ENCODE assay signal across 8 cellular contexts in genomic region chr11:35083181-35084061, GRCh38. TPM values are rescaled to one million over a fixed set of nuclear protein-coding genes. Genes with fewer than 3 reads are reported as not detected.
DNase-seq lines count a peak whose midpoint lies in the region; ATAC-seq and TF ChIP-seq lines count a peak whose summit lies in the region.

No MANE protein-coding gene starts in this region.

- H3K4me3 Mint-ChIP-seq in activated T-cell treated with anti-CD3 and anti-CD28 coated beads, Interleukin-2, amount 50 U/mL, for 72 hours = peak overlapping the region; percentile 61 to 68

- intact Hi-C loops in prostate gland (cut with DNase I) = no loop called here
- intact Hi-C loops in uterus (cut with DNase I; ENCODE audit: low total_unique reads) = no loop called here

- TF ChIP-seq POLR2A in prostate gland (IDR thresholded peaks at IDR 0.05) (no peak), uterus (IDR thresholded peaks at IDR 0.05) (no peak)

- no peak for TF ChIP-seq CTCF in prostate gland (IDR thresholded peaks at IDR 0.05)
- no peak for TF ChIP-seq CTCF in uterus (IDR thresholded peaks at IDR 0.05)

- H3K9me3 ChIP-seq in prostate gland = no peaks in the 10 kb centered on the region
- H3K9me3 ChIP-seq in uterus = no peaks in the 10 kb centered on the region

- H3K27me3 Mint-ChIP-seq in activated T-cell treated with anti-CD3 and anti-CD28 coated beads, Interleukin-2, amount 50 U/mL, for 72 hours (ENCODE audit: low read depth) = no peaks in the 10 kb centered on the region

- no peak overlapping the region for H3K4me3 ChIP-seq in prostate gland
- no peak overlapping the region for H3K4me3 ChIP-seq in uterus

- ATAC-seq in GM18498 (IDR thresholded peaks at IDR 0.05; ENCODE audit: unreplicated experiment) (peak; percentile 67), HG02678 (IDR thresholded peaks at IDR 0.05; ENCODE audit: unreplicated experiment) (peak; percentile 62)
- ATAC-seq in activated T-cell treated with anti-CD3 and anti-CD28 coated beads, Interleukin-2, amount 50 U/mL, for 72 hours (replicated peaks in 1 of 2) = peak; percentile 75 to 85

- H3K36me3 Mint-ChIP-seq in activated T-cell treated with anti-CD3 and anti-CD28 coated beads, Interleukin-2, amount 50 U/mL, for 72 hours (ENCODE audit: insufficient read depth in 2 of 2) = peaks cover 0 to 1% of the 10 kb centered on the region in 2 donors

- peaks cover 94% of the 10 kb centered on the region for H3K4me1 Mint-ChIP-seq in activated T-cell treated with anti-CD3 and anti-CD28 coated beads, Interleukin-2, amount 50 U/mL, for 72 hours (ENCODE audit: low read depth)

- H3K4me1 ChIP-seq in prostate gland (replicated peaks) (no peaks in the 10 kb centered on the region), uterus (peaks cover 11 to 13% of the 10 kb centered on the region in 2 donors)

- peak; percentile 69 for DNase-seq in NCI-H446 treated with DMSO at 0.1 percent for 48 hours (lab: John Stamatoyannopoulos, UW)
- peak; percentile 62 to 83 for DNase-seq in activated T-cell treated with anti-CD3 and anti-CD28 coated beads, Interleukin-2, amount 50 U/mL, for 72 hours
- DNase-seq in fibroblast of the conjunctiva (ENCODE audit: low read depth) = peak; percentile 96
- peak; percentile 43 for DNase-seq in prostate gland (ENCODE audit: low spot score)
- peak; percentile 74 to 89 for DNase-seq in uterus
- no peak for DNase-seq in NCI-H510A treated with DMSO at 0.1 percent for 48 hours (lab: John Stamatoyannopoulos, UW)

- H3K9me3 Mint-ChIP-seq in activated T-cell treated with anti-CD3 and anti-CD28 coated beads, Interleukin-2, amount 50 U/mL, for 72 hours = peaks cover 0 to 2% of the 10 kb centered on the region in 2 donors

- H3K27ac ChIP-seq in prostate gland = no peak overlapping the region
- H3K27ac ChIP-seq in uterus = peak overlapping the region; percentile 82 to 85

- WGBS in prostate gland = 16% methylated on average over 11 of the region's 11 CpGs

- H3K27ac Mint-ChIP-seq in activated T-cell treated with anti-CD3 and anti-CD28 coated beads, Interleukin-2, amount 50 U/mL, for 72 hours = peak overlapping the region; percentile 55

- no peaks in the 10 kb centered on the region for H3K27me3 ChIP-seq in prostate gland (replicated peaks; ENCODE audit: insufficient read depth)
- no peaks in the 10 kb centered on the region for H3K27me3 ChIP-seq in uterus

- no peaks in the 10 kb centered on the region for H3K36me3 ChIP-seq in prostate gland
- no peaks in the 10 kb centered on the region for H3K36me3 ChIP-seq in uterus

RNA-seq across cellular contexts. Expression of gene CD44, which starts 55.5 kb away (rescaled TPM):
- 100 to 1,000 TPM; 385 to 504 TPM for total RNA-seq in activated T-cell treated with anti-CD3 and anti-CD28 coated beads, Interleukin-2, amount 50 U/mL, for 72 hours
- total RNA-seq in prostate gland (100 to 1,000 TPM; 166 to 203 TPM), uterus (100 to 1,000 TPM; 135 to 636 (median 397) TPM)

Comparison
In these comparisons a context has a peak if more than half of its experiments do, and no peak if none do; other contexts are left out.
1. H3K27ac ChIP-seq: peak in uterus (2 of 2); none in prostate gland (0 of 2).
2. Peak in every context shown above with its lines, with median percentiles within 50 percentile points of each other: ATAC-seq.